ENCODE assay signal across 19 cellular contexts in the genomic region with DNA sequence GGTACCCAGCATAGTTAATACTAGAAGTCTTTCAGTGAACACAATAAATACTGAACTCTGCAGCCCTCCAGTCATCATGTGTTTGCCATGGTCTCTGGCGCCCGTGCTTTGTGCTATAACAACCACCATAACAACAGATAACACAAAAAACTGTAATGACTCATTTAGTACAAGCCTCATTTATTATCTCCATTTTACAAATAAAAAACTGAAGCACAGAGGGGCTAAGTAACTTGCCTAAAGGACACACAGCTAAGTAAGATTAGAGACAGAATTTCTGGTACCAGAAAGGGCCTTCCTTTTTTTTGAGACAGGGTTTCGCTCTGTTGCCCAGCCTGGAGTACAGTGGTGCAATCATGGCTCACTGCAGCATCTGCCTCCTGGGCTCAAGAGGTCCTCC. TPM values are rescaled to one million over a fixed set of nuclear protein-coding genes. Genes with fewer than 3 reads are reported as not detected.
A peak's percentile ranks its signal among the peaks of the same experiment; 100 is the strongest.
DNase-seq lines count a peak whose midpoint lies in the region; ATAC-seq, FAIRE-seq and TF ChIP-seq lines count a peak whose summit lies in the region.
"Had no signal": no experiment of that assay in that cellular context is flagged by ENCODE, and none has a peak within 500 bp of the region (broad histone marks: within the 10 kb centered on the region; RNA-seq: fewer than 3 reads in every experiment).

No MANE protein-coding gene starts in this region.

- 0 out of 2 replicates have a peak overlapping the region, but pooled peaks have one; percentile 56 for H3K27ac Mint-ChIP-seq in GM23338
- H3K27ac Mint-ChIP-seq in astrocyte (ENCODE audit: unreplicated experiment): no peak overlapping the region
- H3K27ac Mint-ChIP-seq: activated naive CD8-positive, alpha-beta T cell treated with anti-CD3 and anti-CD28 coated beads, Interleukin-2, amount 50 U/mL, for 24 hours; stimulated activated naive CD8-positive, alpha-beta T cell treated with anti-CD3 and anti-CD28 coated beads, Interleukin-15, Interleukin-2, amounts not matched to agents 100 ng/mL and 50 ng/mL, for 24 hours had no signal

- no peaks in the 10 kb centered on the region for H3K27me3 ChIP-seq in ACC112 (ENCODE audit: insufficient read depth, low read length)
- no peaks in the 10 kb centered on the region for H3K27me3 ChIP-seq in GM23338 (ENCODE audit: insufficient read depth)
- no peaks in the 10 kb centered on the region for H3K27me3 ChIP-seq in astrocyte (ENCODE audit: insufficient read depth, low read length)
- no peaks in the 10 kb centered on the region for H3K27me3 ChIP-seq in MG63
- H3K27me3 ChIP-seq: colonic mucosa had no signal

- H3K79me2 ChIP-seq in ACC112 (ENCODE audit: control insufficient read depth, insufficient read depth, low read length, unreplicated experiment) (peaks cover 59% of the 10 kb centered on the region), GM23338 (replicated peaks; ENCODE audit: insufficient read depth) (peaks cover 97% of the 10 kb centered on the region), astrocyte (ENCODE audit: insufficient read depth, low read length) (peaks cover 90% of the 10 kb centered on the region)

- H2AFZ ChIP-seq in ACC112 (ENCODE audit: low read length, unreplicated experiment): no peak overlapping the region
- no peak overlapping the region for H2AFZ ChIP-seq in GM23338
- no peak overlapping the region for H2AFZ ChIP-seq in astrocyte (ENCODE audit: low read depth, low read length)

- H3K27ac ChIP-seq in ACC112 (ENCODE audit: low read depth, low read length) (peak overlapping the region; percentile 23; the same call in 1 of the 2 replicates), GM23338 (ENCODE audit: low read depth) (peak overlapping the region; percentile 55; the same call in 1 of the 2 replicates), astrocyte (ENCODE audit: low read depth, low read length) (peak overlapping the region; percentile 30)
- H3K27ac ChIP-seq: colonic mucosa, HL-60, neutrophil had no signal

- H3F3A ChIP-seq in GM23338 (replicated peaks; ENCODE audit: low read depth): no peaks in the 10 kb centered on the region

- TF ChIP-seq CTCF in GM23338 (conservative IDR thresholded peaks at IDR 0.05; ENCODE audit: low read depth in 2 of 2) (no peak), astrocyte (IDR thresholded peaks at IDR 0.05; ENCODE audit: insufficient read depth, low read depth, low read length) (no peak)

- no peaks in the 10 kb centered on the region for H3K9me3 ChIP-seq in astrocyte (ENCODE audit: insufficient read depth, low read depth, low read length)
- H3K9me3 ChIP-seq in MG63: no peaks in the 10 kb centered on the region
- H3K9me3 ChIP-seq: colonic mucosa, neutrophil had no signal

- H3K4me2 ChIP-seq in GM23338 (peak overlapping the region; percentile 8; the same call in 1 of the 2 replicates), astrocyte (ENCODE audit: low read length) (peak overlapping the region; percentile 40)

- no peaks in the 10 kb centered on the region for H3K9me3 Mint-ChIP-seq in GM23338
- no peaks in the 10 kb centered on the region for H3K9me3 Mint-ChIP-seq in astrocyte (ENCODE audit: unreplicated experiment)
- H3K9me3 Mint-ChIP-seq: activated naive CD8-positive, alpha-beta T cell treated with anti-CD3 and anti-CD28 coated beads, Interleukin-2, amount 50 U/mL, for 24 hours; stimulated activated naive CD8-positive, alpha-beta T cell treated with anti-CD3 and anti-CD28 coated beads, Interleukin-15, Interleukin-2, amounts not matched to agents 100 ng/mL and 50 ng/mL, for 24 hours had no signal

- H3K4me1 ChIP-seq in ACC112 (ENCODE audit: control insufficient read depth, insufficient read depth, low read length, unreplicated experiment) (peaks cover 13% of the 10 kb centered on the region), GM23338 (ENCODE audit: insufficient read depth) (peaks cover 36% of the 10 kb centered on the region), astrocyte (ENCODE audit: insufficient read depth, low read length) (peaks cover 20% of the 10 kb centered on the region)

- H3K4me3 Mint-ChIP-seq in GM23338 (no peak overlapping the region), astrocyte (ENCODE audit: unreplicated experiment) (peak overlapping the region; percentile 37)
- H3K4me3 Mint-ChIP-seq: activated naive CD8-positive, alpha-beta T cell treated with anti-CD3 and anti-CD28 coated beads, Interleukin-2, amount 50 U/mL, for 24 hours; stimulated activated naive CD8-positive, alpha-beta T cell treated with anti-CD3 and anti-CD28 coated beads, Interleukin-15, Interleukin-2, amounts not matched to agents 100 ng/mL and 50 ng/mL, for 24 hours had no signal

- H3K27me3 Mint-ChIP-seq in GM23338 (ENCODE audit: insufficient read depth, low read depth, poor library complexity): no peaks in the 10 kb centered on the region
- no peaks in the 10 kb centered on the region for H3K27me3 Mint-ChIP-seq in astrocyte (ENCODE audit: low read depth, unreplicated experiment)

- H3K36me3 Mint-ChIP-seq in GM23338 (ENCODE audit: low read depth): no peaks in the 10 kb centered on the region
- peaks cover 6% of the 10 kb centered on the region for H3K36me3 Mint-ChIP-seq in astrocyte (ENCODE audit: low read depth, unreplicated experiment)

- H3K36me3 ChIP-seq in ACC112 (ENCODE audit: insufficient read depth, low read length) (no peaks in the 10 kb centered on the region), GM23338 (ENCODE audit: insufficient read depth) (no peaks in the 10 kb centered on the region), astrocyte (ENCODE audit: insufficient read depth, low read length) (no peaks in the 10 kb centered on the region), MG63 (no peaks in the 10 kb centered on the region; the same call in none of the 2 replicates)
- H3K36me3 ChIP-seq: colonic mucosa, neutrophil had no signal

- ATAC-seq in GM23338: peak; percentile 8; the same call in 1 of the 3 replicates
- ATAC-seq in HG02588 (IDR thresholded peaks at IDR 0.05; ENCODE audit: unreplicated experiment): no peak
- ATAC-seq: activated naive CD8-positive, alpha-beta T cell treated with anti-CD3 and anti-CD28 coated beads, Interleukin-2, amount 50 U/mL, for 24 hours had no signal

- no peak for DNase-seq in GM23338 (ENCODE audit: low spot score)
- peak; percentile 74 for DNase-seq in astrocyte (ENCODE audit: low read depth)
- peak; percentile 53 for DNase-seq in iris pigment epithelial cell (ENCODE audit: low read depth)
- DNase-seq in NCI-H748 (lab: John Stamatoyannopoulos, UW; ENCODE audit: unreplicated experiment): no peak
- DNase-seq in activated CD4-positive, alpha-beta T cell treated with anti-CD3 and anti-CD28 coated beads for 1 hour: no peak
- DNase-seq in MG63: no peak
- DNase-seq: activated CD4-positive, alpha-beta T cell treated with anti-CD3 and anti-CD28 coated beads for 48 hours; activated naive CD8-positive, alpha-beta T cell treated with anti-CD3 and anti-CD28 coated beads, Interleukin-2, amount 50 U/mL, for 24 hours; activated T-cell treated with anti-CD3 and anti-CD28 coated beads, Interleukin-2, amount 50 U/mL, for 1 hour; colonic mucosa; DMS53; NCI-H187 treated with DMSO at 0.1 percent for 48 hours; NCI-H748 treated with DMSO at 0.1 percent for 48 hours; RPMI8226 had no signal

- H3K9me2 ChIP-seq in GM23338 (ENCODE audit: insufficient read depth): no peaks in the 10 kb centered on the region

- H3K4me3 ChIP-seq in ACC112 (ENCODE audit: low read depth, low read length) (no peak overlapping the region), GM23338 (no peak overlapping the region), astrocyte (ENCODE audit: insufficient read depth, low read depth, low read length) (no peak overlapping the region), MG63 (no peak overlapping the region)
- H3K4me3 ChIP-seq: colonic mucosa had no signal

- peaks cover 44% of the 10 kb centered on the region for H3K4me1 Mint-ChIP-seq in GM23338
- H3K4me1 Mint-ChIP-seq in astrocyte (ENCODE audit: low read depth, unreplicated experiment): peaks cover 28% of the 10 kb centered on the region
- H3K4me1 Mint-ChIP-seq: activated naive CD8-positive, alpha-beta T cell treated with anti-CD3 and anti-CD28 coated beads, Interleukin-2, amount 50 U/mL, for 24 hours had no signal

- H3K9ac ChIP-seq in astrocyte (ENCODE audit: low read length): no peak overlapping the region

- no peak for FAIRE-seq in astrocyte (lab: Jason Lieb, UNC)

- H4K20me1 ChIP-seq in GM23338 (replicated peaks; ENCODE audit: insufficient read depth) (peaks cover 40% of the 10 kb centered on the region; the same call in 1 of the 2 replicates), astrocyte (ENCODE audit: insufficient read depth, low read length) (peaks cover 61% of the 10 kb centered on the region)

TF ChIP-seq in GM23338, 12 proteins besides CTCF, POLR2A, EP300 and RAD21:
- TF ChIP-seq JUNB (IDR thresholded peaks at IDR 0.05; ENCODE audit: unreplicated experiment) (no peak), ZNF331 (CRISPR knock-in tag; IDR thresholded peaks at IDR 0.05; ENCODE audit: low read depth) (no peak)

RNA-seq across cellular contexts. Expression of gene RBFOX2, which starts 19.5 kb away (rescaled TPM):
- total RNA-seq in GM23338 (2014; rRNA removed; shearing (Covaris generic)): 130 and 131 TPM in 2 replicates
- polyA plus RNA-seq in GM23338 (2016; fragmentation: Nextera tagmentation; extraction: Ambion mirVana): 84.8 and 88.8 TPM in 2 replicates
- 169 and 177 TPM in 2 replicates for total RNA-seq in astrocyte
- 64.2 and 65.6 TPM in 2 replicates for total RNA-seq in MG63 (2014; rRNA removed; shearing (Covaris generic); ENCODE audit: low replicate concordance)

Comparison
In these comparisons a context has a peak if more than half of its experiments do, and no peak if none do; other contexts are left out.
1. DNase-seq: peak in astrocyte (single experiment) and iris pigment epithelial cell (single experiment); none in GM23338 (single experiment), NCI-H748 (single experiment), activated CD4-positive, alpha-beta T cell treated with anti-CD3 and anti-CD28 coated beads for 1 hour (single experiment) and MG63 (single experiment).
2. Peak in every context shown above with its lines, with median percentiles within 50 percentile points of each other: H3K27ac ChIP-seq.